ENCODE assay signal across 1 cellular context in genomic region chr2:219205981-219206441, GRCh38.
TF ChIP-seq lines count a peak whose summit lies in the region.

No MANE protein-coding gene starts in this region.

TF ChIP-seq in HCT116, 20 proteins besides CTCF, POLR2A, EP300 and RAD21:
- TF ChIP-seq, protein P1, sequence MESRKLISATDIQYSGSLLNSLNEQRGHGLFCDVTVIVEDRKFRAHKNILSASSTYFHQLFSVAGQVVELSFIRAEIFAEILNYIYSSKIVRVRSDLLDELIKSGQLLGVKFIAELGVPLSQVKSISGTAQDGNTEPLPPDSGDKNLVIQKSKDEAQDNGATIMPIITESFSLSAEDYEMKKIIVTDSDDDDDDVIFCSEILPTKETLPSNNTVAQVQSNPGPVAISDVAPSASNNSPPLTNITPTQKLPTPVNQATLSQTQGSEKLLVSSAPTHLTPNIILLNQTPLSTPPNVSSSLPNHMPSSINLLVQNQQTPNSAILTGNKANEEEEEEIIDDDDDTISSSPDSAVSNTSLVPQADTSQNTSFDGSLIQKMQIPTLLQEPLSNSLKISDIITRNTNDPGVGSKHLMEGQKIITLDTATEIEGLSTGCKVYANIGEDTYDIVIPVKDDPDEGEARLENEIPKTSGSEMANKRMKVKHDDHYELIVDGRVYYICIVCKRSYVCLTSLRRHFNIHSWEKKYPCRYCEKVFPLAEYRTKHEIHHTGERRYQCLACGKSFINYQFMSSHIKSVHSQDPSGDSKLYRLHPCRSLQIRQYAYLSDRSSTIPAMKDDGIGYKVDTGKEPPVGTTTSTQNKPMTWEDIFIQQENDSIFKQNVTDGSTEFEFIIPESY (IDR thresholded peaks at IDR 0.05; ENCODE audit: extremely low read depth, insufficient replicate concordance, low read length): no peak
- TF ChIP-seq TCF7L2 (IDR thresholded peaks at IDR 0.05; ENCODE audit: borderline replicate concordance, extremely low read depth, insufficient read depth, insufficient read length) (no peak), ATF3 (IDR thresholded peaks at IDR 0.05) (no peak), EZH2phosphoT487 (IDR thresholded peaks at IDR 0.05; ENCODE audit: borderline replicate concordance) (no peak), ELF1 (IDR thresholded peaks at IDR 0.05; ENCODE audit: borderline replicate concordance, low read depth) (no peak), ZFX (IDR thresholded peaks at IDR 0.05) (no peak), MAX (IDR thresholded peaks at IDR 0.05) (no peak), SIN3A (IDR thresholded peaks at IDR 0.05; ENCODE audit: low read depth) (no peak)
